25 cellular contexts compared by ENCODE assay signal in genomic region chr4:60502733-60503132, GRCh38.
"Had no signal": no experiment of that assay in that cellular context is flagged by ENCODE, and none has a peak within 500 bp of the region (broad histone marks: within the 10 kb centered on the region; RNA-seq: fewer than 3 reads in every experiment).

No MANE protein-coding gene starts in this region.

- H3K27ac Mint-ChIP-seq: mesothelial cell of epicardium; naive B cell; nephron; stimulated activated naive B cell treated with anti-CD40 and anti-IgM and Interleukin-4, amounts not matched to agents 10 μg/mL and 1 μg/mL and 100 μg/mL, for 72 hours; type B pancreatic cell had no signal

- H3K27ac ChIP-seq: hepatocyte, left ventricle myocardium inferior, neutrophil, parathyroid adenoma, psoas muscle, right atrium auricular region, right lobe of liver, suprapubic skin, tibial nerve, uterus had no signal

- H3K27me3 ChIP-seq: hepatocyte, neutrophil, right atrium auricular region, right lobe of liver, suprapubic skin, tibial nerve, uterus had no signal

- ATAC-seq: psoas muscle; right lobe of liver; stimulated activated naive B cell treated with anti-CD40 and anti-IgM and Interleukin-4, amounts not matched to agents 10 μg/mL and 1 μg/mL and 100 μg/mL, for 72 hours; stimulated activated naive CD8-positive, alpha-beta T cell treated with anti-CD3 and anti-CD28 coated beads, Interleukin-15, Interleukin-2, amounts not matched to agents 100 U/mL and 50 U/mL, for 24 hours had no signal

- H3K4me3 Mint-ChIP-seq: mesothelial cell of epicardium; naive B cell; nephron; neural crest cell; stimulated activated naive B cell treated with anti-CD40 and anti-IgM and Interleukin-4, amounts not matched to agents 10 μg/mL and 1 μg/mL and 100 μg/mL, for 72 hours; type B pancreatic cell had no signal

- H3K36me3 ChIP-seq: left ventricle myocardium inferior, neutrophil, right atrium auricular region, right lobe of liver, suprapubic skin, tibial nerve, uterus had no signal

- H3K9me3 ChIP-seq: neutrophil, psoas muscle, right lobe of liver, suprapubic skin, tibial nerve, uterus had no signal

- H3K36me3 Mint-ChIP-seq: naive B cell; stimulated activated naive B cell treated with anti-CD40 and anti-IgM and Interleukin-4, amounts not matched to agents 10 μg/mL and 1 μg/mL and 100 μg/mL, for 72 hours; type B pancreatic cell had no signal

- H3K27me3 Mint-ChIP-seq: naive B cell; stimulated activated naive B cell treated with anti-CD40 and anti-IgM and Interleukin-4, amounts not matched to agents 10 μg/mL and 1 μg/mL and 100 μg/mL, for 72 hours; type B pancreatic cell had no signal

- H3K4me3 ChIP-seq: hepatocyte, left ventricle myocardium inferior, lung, psoas muscle, right atrium auricular region, right lobe of liver, suprapubic skin, tibial nerve, uterus had no signal

- DNase-seq: islet precursor cell; left ventricle myocardium inferior; mesendoderm; naive B cell; occipital lobe; psoas muscle; right lobe of liver; stimulated activated CD4-positive, alpha-beta T cell treated with anti-CD3 and anti-CD28 coated beads, Interleukin-12 subunit alpha, Interleukin-12 subunit beta, amount 100 ng/mL, for 4 hours; stimulated activated CD4-positive, alpha-beta T cell treated with anti-CD3 and anti-CD28 coated beads, Interleukin-15, amount 100 ng/mL, for 24 hours; stimulated activated CD4-positive, alpha-beta T cell treated with anti-CD3 and anti-CD28 coated beads, Interleukin-2, amount 100 ng/mL, for 24 hours; stimulated activated CD4-positive, alpha-beta T cell treated with anti-CD3 and anti-CD28 coated beads, Interleukin-4, amount 100 ng/mL, for 1 hour; stimulated activated naive B cell treated with anti-CD40 and anti-IgM and Interleukin-4, amounts not matched to agents 10 μg/mL and 1 μg/mL and 100 μg/mL, for 72 hours; stimulated activated naive CD8-positive, alpha-beta T cell treated with anti-CD3 and anti-CD28 coated beads, Interleukin-15, Interleukin-2, amounts not matched to agents 100 U/mL and 50 U/mL, for 24 hours; uterus had no signal

- H3K4me2 ChIP-seq: hepatocyte had no signal

- H3K4me1 Mint-ChIP-seq: naive B cell; nephron; stimulated activated naive B cell treated with anti-CD40 and anti-IgM and Interleukin-4, amounts not matched to agents 10 μg/mL and 1 μg/mL and 100 μg/mL, for 72 hours had no signal

- H3K79me2 ChIP-seq: hepatocyte, parathyroid adenoma had no signal

- H2AFZ ChIP-seq: hepatocyte, parathyroid adenoma had no signal

- H3K4me1 ChIP-seq: left ventricle myocardium inferior, parathyroid adenoma, psoas muscle, right atrium auricular region, right lobe of liver, suprapubic skin, tibial nerve, uterus had no signal

- H3K9ac ChIP-seq: parathyroid adenoma had no signal
